Comparison of ENCODE assay signal across 1 cellular context in the genomic region with DNA sequence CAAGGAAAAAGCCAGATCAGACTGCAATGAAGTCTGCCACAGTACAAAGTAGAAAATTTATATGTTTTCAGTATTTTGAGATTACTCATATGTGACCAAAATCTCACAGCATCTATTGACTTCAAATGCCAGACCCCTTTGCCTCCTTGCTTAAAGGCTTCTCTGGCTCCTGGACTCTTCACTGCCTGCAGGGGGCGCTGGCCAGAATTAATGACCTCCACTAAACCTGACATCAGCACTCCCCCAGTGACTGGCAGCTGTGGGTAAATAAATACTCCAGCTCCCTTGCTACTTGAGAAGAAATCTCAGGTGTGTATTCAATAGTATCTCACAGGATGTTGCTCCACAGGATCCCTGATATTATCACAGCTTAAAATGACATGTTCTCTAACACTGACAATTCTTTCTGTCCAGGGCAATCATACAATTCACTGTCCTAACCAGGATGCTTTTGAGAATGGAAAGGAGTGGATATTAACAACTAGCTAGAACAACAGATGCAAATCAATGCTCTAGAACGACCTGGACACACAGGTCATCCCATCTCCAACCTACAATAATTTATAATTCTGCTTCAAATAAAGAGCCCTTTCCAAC.
TF ChIP-seq lines count a peak whose summit lies in the region.

No MANE protein-coding gene starts in this region.

TF ChIP-seq in endothelial cell of umbilical vein, 7 proteins besides CTCF, POLR2A, EP300 and RAD21:
- TF ChIP-seq MYC (IDR thresholded peaks at IDR 0.05; ENCODE audit: low read depth, low read length), result no peak
- TF ChIP-seq FOS (IDR thresholded peaks at IDR 0.05; ENCODE audit: borderline replicate concordance, insufficient read depth, low read length), result no peak
- TF ChIP-seq, protein P1, sequence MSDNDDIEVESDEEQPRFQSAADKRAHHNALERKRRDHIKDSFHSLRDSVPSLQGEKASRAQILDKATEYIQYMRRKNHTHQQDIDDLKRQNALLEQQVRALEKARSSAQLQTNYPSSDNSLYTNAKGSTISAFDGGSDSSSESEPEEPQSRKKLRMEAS (IDR thresholded peaks at IDR 0.05; ENCODE audit: insufficient read depth, insufficient read length), result no peak
- TF ChIP-seq POLR2AphosphoS5 (IDR thresholded peaks at IDR 0.05; ENCODE audit: insufficient read depth, low read depth, low read length), result no peak
